Comparison of ENCODE assay signal across 36 cellular contexts in genomic region chr7:81408728-81409127, GRCh38.
"Had no signal": no experiment of that assay in that cellular context is flagged by ENCODE, and none has a peak within 500 bp of the region (broad histone marks: within the 10 kb centered on the region; RNA-seq: fewer than 3 reads in every experiment).

No MANE protein-coding gene starts in this region.

- H3K9me3 Mint-ChIP-seq: activated CD4-positive, alpha-beta T cell treated with anti-CD3 and anti-CD28 coated beads, Interleukin-2, amount 10 ng/mL, durations not matched to agents 24 days and 14 days; activated naive CD4-positive, alpha-beta T cell treated with anti-CD3 and anti-CD28 coated beads, Interleukin-2, amount 10 ng/mL, durations not matched to agents 7 days and 5 days; activated naive CD8-positive, alpha-beta T cell treated with anti-CD3 and anti-CD28 coated beads, Interleukin-2, amount 10 ng/mL, durations not matched to agents 7 days and 5 days; T-helper 1 cell treated with Interleukin-12 subunit alpha and Interleukin-12 subunit beta and Interleukin-4 antibody, amounts not matched to agents 30 μg/mL and 1 μg/mL, for 36 hours had no signal

- H3K27ac Mint-ChIP-seq: activated CD4-positive, alpha-beta memory T cell treated with anti-CD3 and anti-CD28 coated beads for 36 hours; activated CD4-positive, alpha-beta T cell treated with anti-CD3 and anti-CD28 coated beads, Interleukin-2, amount 10 ng/mL, durations not matched to agents 24 days and 14 days; activated naive CD4-positive, alpha-beta T cell treated with anti-CD3 and anti-CD28 coated beads, Interleukin-2, amount 10 ng/mL, durations not matched to agents 7 days and 5 days; activated naive CD8-positive, alpha-beta T cell treated with anti-CD3 and anti-CD28 coated beads, Interleukin-2, amount 10 ng/mL, durations not matched to agents 7 days and 5 days; brain; immature natural killer cell; memory B cell; naive thymus-derived CD8-positive, alpha-beta T cell; stimulated activated effector memory CD8-positive, alpha-beta T cell treated with anti-CD3 and anti-CD28 coated beads, Interleukin-12 subunit alpha, Interleukin-12 subunit beta, amount 100 ng/mL, for 72 hours; stimulated activated naive CD8-positive, alpha-beta T cell treated with anti-CD3 and anti-CD28 coated beads, Interleukin-15, Interleukin-2, amounts not matched to agents 100 ng/mL and 50 ng/mL, for 24 hours; T-helper 1 cell treated with Interleukin-12 subunit alpha and Interleukin-12 subunit beta and Interleukin-4 antibody, amounts not matched to agents 30 μg/mL and 1 μg/mL, for 36 hours had no signal

- H3K4me1 Mint-ChIP-seq: activated CD4-positive, alpha-beta T cell treated with anti-CD3 and anti-CD28 coated beads, Interleukin-2, amount 10 ng/mL, durations not matched to agents 24 days and 14 days; activated naive CD4-positive, alpha-beta T cell treated with anti-CD3 and anti-CD28 coated beads, Interleukin-2, amount 10 ng/mL, durations not matched to agents 7 days and 5 days; activated naive CD8-positive, alpha-beta T cell treated with anti-CD3 and anti-CD28 coated beads, Interleukin-2, amount 10 ng/mL, durations not matched to agents 7 days and 5 days; brain; immature natural killer cell; memory B cell; naive thymus-derived CD8-positive, alpha-beta T cell; neural crest cell; stimulated activated effector memory CD8-positive, alpha-beta T cell treated with anti-CD3 and anti-CD28 coated beads, Interleukin-12 subunit alpha, Interleukin-12 subunit beta, amount 100 ng/mL, for 72 hours had no signal

- H3K4me3 Mint-ChIP-seq: activated CD4-positive, alpha-beta memory T cell treated with anti-CD3 and anti-CD28 coated beads for 36 hours; activated CD4-positive, alpha-beta T cell treated with anti-CD3 and anti-CD28 coated beads, Interleukin-2, amount 10 ng/mL, durations not matched to agents 24 days and 14 days; activated naive CD4-positive, alpha-beta T cell treated with anti-CD3 and anti-CD28 coated beads, Interleukin-2, amount 10 ng/mL, durations not matched to agents 7 days and 5 days; activated naive CD8-positive, alpha-beta T cell treated with anti-CD3 and anti-CD28 coated beads, Interleukin-2, amount 10 ng/mL, durations not matched to agents 7 days and 5 days; brain; immature natural killer cell; memory B cell; naive thymus-derived CD8-positive, alpha-beta T cell; neural crest cell; stimulated activated effector memory CD8-positive, alpha-beta T cell treated with anti-CD3 and anti-CD28 coated beads, Interleukin-12 subunit alpha, Interleukin-12 subunit beta, amount 100 ng/mL, for 72 hours; stimulated activated naive CD8-positive, alpha-beta T cell treated with anti-CD3 and anti-CD28 coated beads, Interleukin-15, Interleukin-2, amounts not matched to agents 100 ng/mL and 50 ng/mL, for 24 hours; T-helper 1 cell treated with Interleukin-12 subunit alpha and Interleukin-12 subunit beta and Interleukin-4 antibody, amounts not matched to agents 30 μg/mL and 1 μg/mL, for 36 hours had no signal

- H3K9me3 ChIP-seq: ascending aorta, heart left ventricle, pancreas, prostate gland, thyroid gland, upper lobe of left lung had no signal

- H3K4me1 ChIP-seq: ascending aorta, heart left ventricle, pancreas, prostate gland, upper lobe of left lung had no signal

- H3K27ac ChIP-seq: ascending aorta, cardiac muscle cell, coronary artery, dorsolateral prefrontal cortex, heart left ventricle, pancreas, prostate gland, thyroid gland, upper lobe of left lung had no signal

- H3K4me3 ChIP-seq: ascending aorta, cardiac muscle cell, coronary artery, dorsolateral prefrontal cortex, heart left ventricle, pancreas, prostate gland, skin epidermis, thyroid gland, upper lobe of left lung had no signal

- H3K27me3 Mint-ChIP-seq: activated CD4-positive, alpha-beta memory T cell treated with anti-CD3 and anti-CD28 coated beads for 36 hours; activated CD4-positive, alpha-beta T cell treated with anti-CD3 and anti-CD28 coated beads, Interleukin-2, amount 10 ng/mL, durations not matched to agents 24 days and 14 days; activated naive CD4-positive, alpha-beta T cell treated with anti-CD3 and anti-CD28 coated beads, Interleukin-2, amount 10 ng/mL, durations not matched to agents 7 days and 5 days; activated naive CD8-positive, alpha-beta T cell treated with anti-CD3 and anti-CD28 coated beads, Interleukin-2, amount 10 ng/mL, durations not matched to agents 7 days and 5 days; brain; memory B cell; naive thymus-derived CD8-positive, alpha-beta T cell; stimulated activated naive CD8-positive, alpha-beta T cell treated with anti-CD3 and anti-CD28 coated beads, Interleukin-15, Interleukin-2, amounts not matched to agents 100 ng/mL and 50 ng/mL, for 24 hours had no signal

- H3K36me3 Mint-ChIP-seq: activated CD4-positive, alpha-beta memory T cell treated with anti-CD3 and anti-CD28 coated beads for 36 hours; activated naive CD4-positive, alpha-beta T cell treated with anti-CD3 and anti-CD28 coated beads, Interleukin-2, amount 10 ng/mL, durations not matched to agents 7 days and 5 days; activated naive CD8-positive, alpha-beta T cell treated with anti-CD3 and anti-CD28 coated beads, Interleukin-2, amount 10 ng/mL, durations not matched to agents 7 days and 5 days; brain; immature natural killer cell; memory B cell; naive thymus-derived CD8-positive, alpha-beta T cell; stimulated activated effector memory CD8-positive, alpha-beta T cell treated with anti-CD3 and anti-CD28 coated beads, Interleukin-12 subunit alpha, Interleukin-12 subunit beta, amount 100 ng/mL, for 72 hours had no signal

- DNase-seq: activated CD4-positive, alpha-beta memory T cell treated with anti-CD3 and anti-CD28 coated beads for 36 hours; activated CD4-positive, alpha-beta T cell treated with anti-CD3 and anti-CD28 coated beads, Interleukin-2, amount 10 ng/mL, durations not matched to agents 24 days and 14 days; activated CD4-positive, CD25-positive, alpha-beta regulatory T cell treated with anti-CD3 and anti-CD28 coated beads, Interleukin-2, amount 50 U/mL, for 72 hours; activated CD8-positive, alpha-beta memory T cell treated with anti-CD3 and anti-CD28 coated beads, Interleukin-2, amount 50 U/mL, for 4 hours; activated gamma-delta T cell; activated naive CD4-positive, alpha-beta T cell treated with anti-CD3 and anti-CD28 coated beads, Interleukin-2, amount 10 ng/mL, durations not matched to agents 7 days and 5 days; activated naive CD8-positive, alpha-beta T cell treated with anti-CD3 and anti-CD28 coated beads, Interleukin-2, amount 10 ng/mL, durations not matched to agents 7 days and 5 days; activated T-cell treated with anti-CD3 and anti-CD28 coated beads, Interleukin-2, amount 50 U/mL, for 1 hour; cerebellar nuclear complex; dorsolateral prefrontal cortex; effector memory CD4-positive, alpha-beta T cell; erythroblast; heart left ventricle; hypothalamus; immature natural killer cell; kidney; naive thymus-derived CD8-positive, alpha-beta T cell; nucleus accumbens; pancreas; retina; stimulated activated CD4-positive, alpha-beta T cell treated with anti-CD3 and anti-CD28 coated beads, Interleukin-12 subunit alpha, Interleukin-12 subunit beta, amount 100 ng/mL, for 4 hours; stimulated activated CD4-positive, alpha-beta T cell treated with anti-CD3 and anti-CD28 coated beads, Interleukin-4, amount 100 ng/mL, for 24 hours; T-helper 9 cell; thyroid gland; upper lobe of left lung had no signal

- H3K36me3 ChIP-seq: ascending aorta, cardiac muscle cell, heart left ventricle, pancreas, prostate gland, thyroid gland, upper lobe of left lung had no signal

- H3K27me3 ChIP-seq: ascending aorta, cardiac muscle cell, dorsolateral prefrontal cortex, heart left ventricle, pancreas, thyroid gland, upper lobe of left lung had no signal
